15 cellular contexts compared by ENCODE assay signal in the genomic region with DNA sequence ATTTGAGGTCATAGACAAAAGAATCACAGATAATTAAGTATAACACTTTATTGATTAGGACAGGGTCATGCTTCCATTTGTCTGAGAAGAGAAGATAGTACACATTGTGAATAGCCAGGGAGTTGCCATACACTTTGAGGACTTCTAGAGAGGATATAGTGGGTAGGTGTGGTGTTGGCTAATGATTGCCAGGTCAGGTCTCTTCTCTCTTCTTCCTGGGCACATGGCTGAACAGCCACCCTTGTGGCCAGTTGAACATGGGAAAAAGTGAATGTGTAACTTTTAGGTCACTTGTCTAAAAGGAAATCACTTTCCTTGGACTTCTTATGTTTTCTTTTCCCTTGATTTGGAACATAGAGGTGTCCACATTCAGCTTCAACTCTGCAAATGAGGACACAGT.
DNase-seq lines count a peak whose midpoint lies in the region; ATAC-seq lines count a peak whose summit lies in the region.
"Had no signal": no experiment of that assay in that cellular context is flagged by ENCODE, and none has a peak within 500 bp of the region (broad histone marks: within the 10 kb centered on the region; RNA-seq: fewer than 3 reads in every experiment).

No MANE protein-coding gene starts in this region.

- ATAC-seq in GM18508 (IDR thresholded peaks at IDR 0.05; ENCODE audit: insufficient read depth, unreplicated experiment) (peak; percentile 79), HG03097 (IDR thresholded peaks at IDR 0.05; ENCODE audit: low FRiP score, unreplicated experiment) (peak; percentile 61), GM18870 (IDR thresholded peaks at IDR 0.05; ENCODE audit: unreplicated experiment) (no peak), HG02571 (IDR thresholded peaks at IDR 0.05; ENCODE audit: unreplicated experiment) (no peak), HG02884 (IDR thresholded peaks at IDR 0.05; ENCODE audit: unreplicated experiment) (no peak)
- ATAC-seq: GM23338, HCT116 had no signal

- peak; percentile 55 for DNase-seq in kidney tubule cell (ENCODE audit: low spot score)
- DNase-seq: C1 segment of cervical spinal cord; CD4-positive, alpha-beta memory T cell; COR-L47; DMS153; DMS79 treated with DMSO at 0.1 percent for 48 hours; GF-D8; H9 had no signal

Comparison
In these comparisons a context has a peak if more than half of its experiments do, and no peak if none do; other contexts are left out.
1. ATAC-seq: peak in GM18508 (single experiment) and HG03097 (single experiment); none in GM18870 (single experiment), HG02571 (single experiment) and HG02884 (single experiment).